8 cellular contexts compared by ENCODE assay signal in the genomic region with DNA sequence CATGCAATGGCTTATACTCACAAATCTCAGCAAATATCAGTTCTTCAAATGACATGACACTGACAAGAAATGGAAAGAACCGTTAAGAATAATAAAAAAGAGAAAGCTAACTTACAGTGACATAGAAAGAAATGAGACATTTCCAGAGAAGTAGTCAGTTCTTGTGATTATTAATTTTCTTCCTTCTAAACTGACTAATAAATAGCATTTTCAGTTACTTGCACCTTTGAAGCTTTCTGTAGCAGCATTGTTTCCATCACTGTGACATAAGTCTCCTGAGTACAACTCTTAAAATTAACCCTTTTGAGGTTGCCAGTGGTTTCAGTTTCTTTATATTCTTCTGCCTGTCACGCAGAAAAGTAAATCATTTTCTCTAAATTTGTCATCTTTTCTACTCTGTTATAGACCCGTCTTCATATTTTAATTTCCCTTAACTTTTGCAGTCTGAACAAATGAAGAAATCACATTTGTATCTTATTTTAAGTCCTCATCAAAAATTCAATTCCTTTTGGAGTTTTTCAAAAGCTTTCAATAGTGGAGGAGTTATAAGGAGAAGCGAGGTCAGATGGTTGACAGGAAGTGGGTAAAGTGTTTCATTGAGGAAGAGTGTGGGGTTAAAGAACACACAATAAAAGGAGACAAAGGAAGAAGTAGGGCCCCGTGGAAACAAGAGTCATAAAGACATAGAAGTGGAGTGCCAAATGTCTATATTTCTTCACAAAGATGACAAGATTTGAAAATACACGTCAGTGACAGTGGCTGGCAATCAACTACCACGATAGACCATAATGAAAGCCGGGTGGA.
DNase-seq lines count a peak whose midpoint lies in the region; ATAC-seq lines count a peak whose summit lies in the region.

No MANE protein-coding gene starts in this region.

- DNase-seq in central memory CD4-positive, alpha-beta T cell: peak; percentile 14
- DNase-seq in DMS79 treated with DMSO at 0.1 percent for 48 hours (lab: John Stamatoyannopoulos, UW): no peak
- DNase-seq in SW480 (ENCODE audit: low spot score): no peak
- DNase-seq in NCI-H1417 treated with DMSO at 0.1 percent for 48 hours (lab: John Stamatoyannopoulos, UW): no peak
- no peak for DNase-seq in NCI-H128 (lab: John Stamatoyannopoulos, UW; ENCODE audit: unreplicated experiment)

- ATAC-seq in GM18499 (IDR thresholded peaks at IDR 0.05; ENCODE audit: insufficient read depth, unreplicated experiment) (peak; percentile 91), GM21423 (IDR thresholded peaks at IDR 0.05; ENCODE audit: unreplicated experiment) (peak; percentile 89), HG03469 (IDR thresholded peaks at IDR 0.05; ENCODE audit: unreplicated experiment) (peak; percentile 89)
